In the genomic region with DNA sequence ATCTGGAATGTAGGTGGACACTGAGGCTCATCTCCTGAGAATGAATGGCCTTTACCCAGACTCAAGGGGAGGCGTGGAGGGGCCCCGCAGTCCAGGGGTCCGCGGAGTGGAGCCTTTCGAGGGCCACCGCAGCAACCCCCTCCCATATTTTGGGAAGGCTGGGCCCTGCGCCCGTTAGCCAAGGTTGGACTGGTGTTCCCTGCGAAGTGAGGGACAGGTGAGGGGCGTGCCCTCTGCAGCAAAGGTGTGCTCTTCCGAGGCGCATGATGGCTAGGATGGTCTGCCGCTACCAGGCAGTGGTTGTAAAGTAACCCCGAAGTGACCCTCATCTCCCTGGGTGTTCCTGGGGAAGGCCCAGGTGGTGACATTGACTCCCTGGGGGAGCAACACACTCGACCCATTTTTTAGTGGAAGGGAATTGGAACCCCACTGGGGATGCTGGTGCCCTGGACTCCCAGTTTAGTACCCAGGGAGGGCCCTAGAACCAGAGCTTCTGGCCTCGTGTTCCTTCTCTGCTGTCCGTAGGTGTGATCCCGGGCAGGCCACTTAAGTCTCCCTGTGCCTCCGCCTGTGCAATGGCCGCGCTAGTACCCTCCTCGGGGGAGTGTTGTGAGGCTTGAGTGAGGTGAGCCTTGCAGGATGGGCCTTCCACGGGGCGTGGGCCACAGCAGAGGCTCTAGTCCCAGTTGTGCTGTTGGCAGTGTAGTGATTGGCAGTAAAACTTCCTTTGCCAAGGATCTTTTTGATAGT, we compare ENCODE assay signal across 8 cellular contexts. TPM values are rescaled to one million over a fixed set of nuclear protein-coding genes. Genes with fewer than 3 reads are reported as not detected.
DNase-seq lines count a peak whose midpoint lies in the region; ATAC-seq and TF ChIP-seq lines count a peak whose summit lies in the region.

No MANE protein-coding gene starts in this region.

- H3K27ac Mint-ChIP-seq in neural crest cell (ENCODE audit: unreplicated experiment), result no peak overlapping the region

- peaks cover 2% of the 10 kb centered on the region for H3K4me1 ChIP-seq in NT2/D1 (ENCODE audit: insufficient read depth, insufficient read length)

- H3K4me1 Mint-ChIP-seq in neural crest cell, result peaks cover 6% of the 10 kb centered on the region

- H3K36me3 ChIP-seq in BJ (ENCODE audit: control insufficient read depth, insufficient read depth, low read length), result no peaks in the 10 kb centered on the region
- peaks cover 23% of the 10 kb centered on the region for H3K36me3 ChIP-seq in NT2/D1 (ENCODE audit: insufficient read depth, insufficient read length, low read length)

- H3K27me3 Mint-ChIP-seq in neural crest cell (ENCODE audit: low read depth), result peaks cover 40% of the 10 kb centered on the region

- H3K4me3 ChIP-seq in BJ (ENCODE audit: low read depth, low read length) (peak overlapping the region; percentile 48), NT2/D1 (ENCODE audit: insufficient read length, low read depth) (peak overlapping the region; percentile 68), epithelial cell of esophagus (ENCODE audit: low read length) (peak overlapping the region; percentile 47)

- H3K4me3 Mint-ChIP-seq in neural crest cell, result peak overlapping the region; percentile 48

- TF ChIP-seq CTCF in BJ (IDR thresholded peaks at IDR 0.05; ENCODE audit: insufficient read depth, low read depth, low read length), result no peak
- no peak for TF ChIP-seq CTCF in epithelial cell of esophagus (IDR thresholded peaks at IDR 0.05; ENCODE audit: insufficient read depth, low read depth, low read length, missing control alignments)
- TF ChIP-seq CTCF in neural crest cell (conservative IDR thresholded peaks at IDR 0.05), result no peak

- H3K9me3 ChIP-seq in NT2/D1 (ENCODE audit: insufficient read depth, low read length), result no peaks in the 10 kb centered on the region

- H3K27me3 ChIP-seq in BJ (ENCODE audit: control insufficient read depth, insufficient read depth, low read length) (peaks cover 9% of the 10 kb centered on the region; the same call in 1 of the 2 replicates), NT2/D1 (ENCODE audit: insufficient read depth, insufficient read length) (peaks cover 27% of the 10 kb centered on the region)

- peaks cover 4% of the 10 kb centered on the region for H3K9me3 Mint-ChIP-seq in neural crest cell

- H3K36me3 Mint-ChIP-seq in neural crest cell (ENCODE audit: low read depth), result peaks cover 6% of the 10 kb centered on the region

- peak overlapping the region; percentile 81 for H3K9ac ChIP-seq in NT2/D1 (ENCODE audit: insufficient read length, low read depth)

- POLR2A ChIA-PET in BJ (lab: Charles Lee), result no interaction called here

- CTCF ChIA-PET in BJ (lab: Yijun Ruan, JAX), result interaction anchor here (1.3 to 1.4 kb wide), 2 partner anchors 18 to 86 kb away, joined by 3 to 5 read pairs; no protein-coding TSS in a partner anchor

- no peak for DNase-seq in BJ (ENCODE audit: low read depth)
- no peak for DNase-seq in NT2/D1 (ENCODE audit: low read depth, low spot score)
- DNase-seq in epithelial cell of esophagus (ENCODE audit: low read depth), result no peak
- DNase-seq in neural crest cell (ENCODE audit: low read depth, low spot score), result no peak
- no peak for DNase-seq in COLO829 (ENCODE audit: low spot score)
- no peak for DNase-seq in stimulated activated CD4-positive, alpha-beta T cell treated with anti-CD3 and anti-CD28 coated beads, Interleukin-12 subunit alpha, Interleukin-12 subunit beta, amount 100 ng/mL, for 4 hours
- no peak for DNase-seq in NCI-H69 (lab: John Stamatoyannopoulos, UW)

- ATAC-seq in GM21423 (IDR thresholded peaks at IDR 0.05; ENCODE audit: unreplicated experiment), result no peak

RNA-seq across cellular contexts. Expression of a gene that starts 0.8 kb away (rescaled TPM):
- polyA plus RNA-seq in BJ (2011; rRNA removed), result 2.9 and 3.4 TPM in 2 replicates
- polyA minus RNA-seq in BJ (2011; rRNA and poly(A)+ RNA removed), result 0.62 and 1.3 TPM in 2 replicates
- total RNA-seq in neural crest cell, result 11.6 and 12.5 TPM in 2 replicates

RNA-seq across cellular contexts. Expression of a gene that starts 57.6 kb away (rescaled TPM):
- polyA plus RNA-seq in BJ (2011; rRNA removed), result not detected in 2 replicates
- not detected in 2 replicates for polyA minus RNA-seq in BJ (2011; rRNA and poly(A)+ RNA removed)
- 0.43 and 0.91 TPM in 2 replicates for total RNA-seq in neural crest cell
